ENCODE assay signal across 14 cellular contexts in genomic region chr3:45552773-45553371, GRCh38. TPM values are rescaled to one million over a fixed set of nuclear protein-coding genes. Genes with fewer than 3 reads are reported as not detected.
DNase-seq lines count a peak whose midpoint lies in the region; ATAC-seq and TF ChIP-seq lines count a peak whose summit lies in the region.
"Had no signal": no experiment of that assay in that cellular context is flagged by ENCODE, and none has a peak within 500 bp of the region (broad histone marks: within the 10 kb centered on the region; RNA-seq: fewer than 3 reads in every experiment).

No MANE protein-coding gene starts in this region.

- H3K27ac ChIP-seq in BLaER1 treated with 17β-estradiol and CSF1 and Interleukin-3, amounts not matched to agents 10 nM and 100 nM, result no peak overlapping the region; a peak in 1 of 22 replicates
- H3K27ac ChIP-seq in HUES48 (ENCODE audit: low read depth, low read length), result peak overlapping the region; percentile 3

- ATAC-seq in GM19452 (IDR thresholded peaks at IDR 0.05; ENCODE audit: unreplicated experiment) (no peak), GM18870 (IDR thresholded peaks at IDR 0.05; ENCODE audit: unreplicated experiment) (no peak)

- TF ChIP-seq CTCF in chondrocyte (IDR thresholded peaks at IDR 0.05), result no peak
- TF ChIP-seq CTCF in nephron progenitor cell (IDR thresholded peaks at IDR 0.05), result no peak

- H3K9me3 ChIP-seq in BLaER1 treated with 17β-estradiol and CSF1 and Interleukin-3, amounts not matched to agents 10 nM and 100 nM (replicated peaks in 1 of 11), result no peaks in the 10 kb centered on the region
- H3K9me3 ChIP-seq in HUES48 (ENCODE audit: control insufficient read depth, insufficient read depth, low read length), result no peaks in the 10 kb centered on the region
- H3K9me3 ChIP-seq: tibial artery had no signal

- peak overlapping the region; percentile 91 for H3K27ac Mint-ChIP-seq in chondrocyte (ENCODE audit: unreplicated experiment)
- H3K27ac Mint-ChIP-seq in nephron progenitor cell, result peak overlapping the region; percentile 49
- no peak overlapping the region for H3K27ac Mint-ChIP-seq in activated CD4-positive, alpha-beta memory T cell treated with anti-CD3 and anti-CD28 coated beads for 36 hours
- H3K27ac Mint-ChIP-seq: activated naive CD8-positive, alpha-beta T cell treated with anti-CD3 and anti-CD28 coated beads, Interleukin-2, amount 10 ng/mL, durations not matched to agents 7 days and 5 days had no signal

- no peak overlapping the region for H3K4me3 ChIP-seq in BLaER1 treated with 17β-estradiol and CSF1 and Interleukin-3, amounts not matched to agents 10 nM and 100 nM
- no peak overlapping the region for H3K4me3 ChIP-seq in HUES48 (ENCODE audit: low read depth, low read length)
- H3K4me3 ChIP-seq: coronary artery, tibial artery had no signal

- POLR2A ChIA-PET in activated CD4-positive, alpha-beta memory T cell treated with anti-CD3 and anti-CD28 coated beads for 36 hours (lab: Charles Lee), result no interaction called here

- peak; percentile 32 for DNase-seq in chondrocyte (ENCODE audit: low spot score)
- DNase-seq in nephron progenitor cell, result no peak
- DNase-seq in stimulated activated CD4-positive, alpha-beta T cell treated with anti-CD3 and anti-CD28 coated beads, Interleukin-4, amount 100 ng/mL, for 24 hours, result no peak
- DNase-seq in activated CD4-positive, alpha-beta memory T cell treated with anti-CD3 and anti-CD28 coated beads for 36 hours, result no peak
- DNase-seq: activated CD4-positive, CD25-positive, alpha-beta regulatory T cell treated with anti-CD3 and anti-CD28 coated beads, Interleukin-2, amount 50 U/mL, for 72 hours; activated CD8-positive, alpha-beta memory T cell treated with anti-CD3 and anti-CD28 coated beads, Interleukin-2, amount 50 U/mL, for 4 hours; activated naive CD8-positive, alpha-beta T cell treated with anti-CD3 and anti-CD28 coated beads, Interleukin-2, amount 10 ng/mL, durations not matched to agents 7 days and 5 days; SW 1271 had no signal

- no peaks in the 10 kb centered on the region for H3K9me3 Mint-ChIP-seq in chondrocyte (ENCODE audit: low read depth)
- H3K9me3 Mint-ChIP-seq in nephron progenitor cell, result no peaks in the 10 kb centered on the region
- H3K9me3 Mint-ChIP-seq in activated CD4-positive, alpha-beta memory T cell treated with anti-CD3 and anti-CD28 coated beads for 36 hours, result no peaks in the 10 kb centered on the region
- H3K9me3 Mint-ChIP-seq: activated naive CD8-positive, alpha-beta T cell treated with anti-CD3 and anti-CD28 coated beads, Interleukin-2, amount 10 ng/mL, durations not matched to agents 7 days and 5 days had no signal

- H3K36me3 ChIP-seq in BLaER1 treated with 17β-estradiol and CSF1 and Interleukin-3, amounts not matched to agents 10 nM and 100 nM, result peaks cover 0 to 7% (median 0%) of the 10 kb centered on the region in 11 experiments; a peak in 1 of 22 replicates
- peaks cover 12% of the 10 kb centered on the region for H3K36me3 ChIP-seq in HUES48 (ENCODE audit: control insufficient read depth, insufficient read depth, low read length)

- H4K20me1 ChIP-seq in BLaER1 treated with 17β-estradiol and CSF1 and Interleukin-3, amounts not matched to agents 10 nM and 100 nM, result peaks cover 0 to 61% (median 50%) of the 10 kb centered on the region in 11 experiments; a peak in 19 of 22 replicates

- CTCF ChIA-PET in activated CD4-positive, alpha-beta memory T cell treated with anti-CD3 and anti-CD28 coated beads for 36 hours (lab: Charles Lee), result interaction anchor here (0.7 kb wide), 1 partner anchor 467 kb away, joined by 3 read pairs; no protein-coding TSS in a partner anchor

- peaks cover 57 to 70% (median 64%) of the 10 kb centered on the region in 10 experiments for H3K4me1 ChIP-seq in BLaER1 treated with 17β-estradiol and CSF1 and Interleukin-3, amounts not matched to agents 10 nM and 100 nM
- peaks cover 9% of the 10 kb centered on the region; the same call in 1 of the 2 replicates for H3K4me1 ChIP-seq in HUES48 (ENCODE audit: control insufficient read depth, insufficient read depth, low read length)

- H3K4me1 Mint-ChIP-seq in chondrocyte (ENCODE audit: low read depth) (peaks cover 57% of the 10 kb centered on the region), nephron progenitor cell (peaks cover 63% of the 10 kb centered on the region)
- H3K4me1 Mint-ChIP-seq in activated CD4-positive, alpha-beta memory T cell treated with anti-CD3 and anti-CD28 coated beads for 36 hours (ENCODE audit: low read depth), result no peaks in the 10 kb centered on the region

- H3K9ac ChIP-seq in BLaER1 treated with 17β-estradiol and CSF1 and Interleukin-3, amounts not matched to agents 10 nM and 100 nM, result no peak overlapping the region
- no peak overlapping the region for H3K9ac ChIP-seq in HUES48 (ENCODE audit: low read depth, low read length)

- peaks cover 15 to 41% (median 35%) of the 10 kb centered on the region in 11 experiments; a peak in 21 of 22 replicates for H3K27me3 ChIP-seq in BLaER1 treated with 17β-estradiol and CSF1 and Interleukin-3, amounts not matched to agents 10 nM and 100 nM
- H3K27me3 ChIP-seq in HUES48 (ENCODE audit: control insufficient read depth, insufficient read depth, low read length), result no peaks in the 10 kb centered on the region
- H3K27me3 ChIP-seq: tibial artery had no signal

- intact Hi-C loops in activated CD4-positive, alpha-beta memory T cell treated with anti-CD3 and anti-CD28 coated beads for 36 hours (cut with micrococcal nuclease), result no loop called here

- H3K27me3 Mint-ChIP-seq in chondrocyte (ENCODE audit: low read depth), result no peaks in the 10 kb centered on the region
- peaks cover 9% of the 10 kb centered on the region for H3K27me3 Mint-ChIP-seq in nephron progenitor cell (ENCODE audit: low read depth, poor library complexity)
- no peaks in the 10 kb centered on the region for H3K27me3 Mint-ChIP-seq in activated CD4-positive, alpha-beta memory T cell treated with anti-CD3 and anti-CD28 coated beads for 36 hours
- H3K27me3 Mint-ChIP-seq: activated naive CD8-positive, alpha-beta T cell treated with anti-CD3 and anti-CD28 coated beads, Interleukin-2, amount 10 ng/mL, durations not matched to agents 7 days and 5 days had no signal

- H3K4me2 ChIP-seq in BLaER1 treated with 17β-estradiol and CSF1 and Interleukin-3, amounts not matched to agents 10 nM and 100 nM, result peak overlapping the region; percentile 71 to 91 (median 80)

- H3K4me3 Mint-ChIP-seq in chondrocyte (ENCODE audit: unreplicated experiment) (no peak overlapping the region), nephron progenitor cell (no peak overlapping the region)
- no peak overlapping the region for H3K4me3 Mint-ChIP-seq in activated CD4-positive, alpha-beta memory T cell treated with anti-CD3 and anti-CD28 coated beads for 36 hours
- H3K4me3 Mint-ChIP-seq: activated naive CD8-positive, alpha-beta T cell treated with anti-CD3 and anti-CD28 coated beads, Interleukin-2, amount 10 ng/mL, durations not matched to agents 7 days and 5 days had no signal

- H3K36me3 Mint-ChIP-seq in chondrocyte (ENCODE audit: low read depth) (peaks cover 3% of the 10 kb centered on the region), nephron progenitor cell (ENCODE audit: low read depth) (peaks cover 12% of the 10 kb centered on the region)
- H3K36me3 Mint-ChIP-seq in activated CD4-positive, alpha-beta memory T cell treated with anti-CD3 and anti-CD28 coated beads for 36 hours, result no peaks in the 10 kb centered on the region

RNA-seq across cellular contexts. Expression of gene LIMD1, which starts 41.7 kb away (rescaled TPM):
- 20.0 to 32.0 TPM (median 29.6 TPM) in 3 replicates for total RNA-seq in chondrocyte
- 10 to 100 TPM; 20.4 to 20.7 TPM for total RNA-seq in activated CD4-positive, alpha-beta memory T cell treated with anti-CD3 and anti-CD28 coated beads for 36 hours
